In genomic region chr12:14239935-14240872, GRCh38 we compare ENCODE assay signal across 8 cellular contexts.
DNase-seq lines count a peak whose midpoint lies in the region; ATAC-seq and TF ChIP-seq lines count a peak whose summit lies in the region.

No MANE protein-coding gene starts in this region.

- POLR2A ChIA-PET in IMR-90 (lab: Charles Lee; ENCODE audit: unreplicated experiment): no interaction called here

- no TSS peak for BruUV-seq in IMR-90 (replicated peaks; lab: Mats Ljungman, UMichigan)

- dilution Hi-C loops in IMR-90 (cut with HindIII; ENCODE audit: low sequenced_read_pairs, unreplicated experiment): no loop called here

- H3K14ac ChIP-seq in IMR-90 (replicated peaks; ENCODE audit: low read depth, low read length): 0 out of 2 replicates have a peak overlapping the region, but pooled peaks have one; percentile 28

- peak overlapping the region; percentile 83 for H2AFZ ChIP-seq in IMR-90 (replicated peaks; ENCODE audit: low read length, poor library complexity)

- peak; percentile 43 for ATAC-seq in GM21526 (IDR thresholded peaks at IDR 0.05; ENCODE audit: low FRiP score, unreplicated experiment)
- no peak for ATAC-seq in IMR-90 (ENCODE audit: low read depth)
- ATAC-seq in lower lobe of right lung: peak; percentile 64 to 69

- no peak for TF ChIP-seq POLR2A in IMR-90 (IDR thresholded peaks at IDR 0.05; ENCODE audit: low read depth, low read length)
- TF ChIP-seq POLR2A in vagina (IDR thresholded peaks at IDR 0.05): no peak

- H2AK5ac ChIP-seq in IMR-90 (ENCODE audit: low read depth, low read length): no peak overlapping the region

- no peak overlapping the region for H2BK15ac ChIP-seq in IMR-90 (ENCODE audit: low read depth, low read length)

- H3K4me1 ChIP-seq in IMR-90 (ENCODE audit: control insufficient read depth, insufficient read depth, low read length): peaks cover 4% of the 10 kb centered on the region; the same call in 1 of the 2 replicates
- H3K4me1 ChIP-seq in lower lobe of right lung: peaks cover 7% of the 10 kb centered on the region
- peaks cover 10% of the 10 kb centered on the region for H3K4me1 ChIP-seq in vagina

- whole genome bisulfite sequencing in IMR-90 (ENCODE audit: extremely low coverage in 2 of 2, insufficient read length in 1 of 2), 2 experiments: 50% methylated on average over 4 of the region's 11 CpGs; no CpG with 5 or more reads in 1 of the 2 experiments

- TF ChIP-seq CTCF in GM06990 (IDR thresholded peaks at IDR 0.05; ENCODE audit: insufficient read depth, low read length, poor library complexity, severe bottlenecking) (no peak), IMR-90 (conservative IDR thresholded peaks at IDR 0.05; ENCODE audit: low read depth, low read length) (no peak), lower lobe of right lung (IDR thresholded peaks at IDR 0.05) (no peak), vagina (IDR thresholded peaks at IDR 0.05) (no peak)

- H3K27ac ChIP-seq in IMR-90 (ENCODE audit: insufficient read depth, low read length) (no peak overlapping the region), lower lobe of right lung (no peak overlapping the region), vagina (no peak overlapping the region)

- H3K9me3 ChIP-seq in IMR-90 (ENCODE audit: control insufficient read depth, insufficient read depth, low read length): peaks cover 5% of the 10 kb centered on the region
- H3K9me3 ChIP-seq in lower lobe of right lung: peaks cover 20% of the 10 kb centered on the region
- H3K9me3 ChIP-seq in vagina: peaks cover 21% of the 10 kb centered on the region

- no peaks in the 10 kb centered on the region for H3K9me1 ChIP-seq in IMR-90 (ENCODE audit: insufficient read depth, low read length)

- no peak overlapping the region for H3K56ac ChIP-seq in IMR-90 (ENCODE audit: extremely low read depth, insufficient read depth, low read length)

- no peaks in the 10 kb centered on the region for H3K36me3 ChIP-seq in GM06990 (ENCODE audit: control insufficient read depth, insufficient read depth, low read length)
- H3K36me3 ChIP-seq in IMR-90 (ENCODE audit: control insufficient read depth, insufficient read depth, low read length): no peaks in the 10 kb centered on the region
- H3K36me3 ChIP-seq in lower lobe of right lung: no peaks in the 10 kb centered on the region
- H3K36me3 ChIP-seq in vagina: no peaks in the 10 kb centered on the region

- no peak overlapping the region for H2BK20ac ChIP-seq in IMR-90 (ENCODE audit: low read depth, low read length)

- H3K4me2 ChIP-seq in IMR-90 (ENCODE audit: low read depth, low read length): no peak overlapping the region

- CTCF ChIA-PET in IMR-90 (lab: Yijun Ruan, JAX): interaction anchor here (0.6 to 1.3 kb wide), 2 partner anchors 125 to 493 kb away, joined by 3 to 5 read pairs; partner anchors contain the start of gene ATF7IP

- H2BK5ac ChIP-seq in IMR-90 (ENCODE audit: low read depth, low read length, poor library complexity, severe bottlenecking): no peak overlapping the region

- H3K9ac ChIP-seq in IMR-90 (ENCODE audit: low read depth, low read length): no peak overlapping the region

- H3K4me3 ChIP-seq in GM06990 (replicated peaks; ENCODE audit: low read depth, low read length) (peak overlapping the region; percentile 49), IMR-90 (ENCODE audit: insufficient read depth, low read depth, low read length) (no peak overlapping the region), lower lobe of right lung (peak overlapping the region; percentile 24), vagina (peak overlapping the region in 1 of 2 donors; percentile 8)

- no peak overlapping the region for H3K4ac ChIP-seq in IMR-90 (ENCODE audit: low read depth, low read length)

- peak overlapping the region; percentile 19 for H2AK9ac ChIP-seq in IMR-90 (replicated peaks; ENCODE audit: low read depth, low read length, poor library complexity)

- no peaks in the 10 kb centered on the region for H4K20me1 ChIP-seq in IMR-90 (ENCODE audit: insufficient read depth, low read length)

- H4K91ac ChIP-seq in IMR-90 (ENCODE audit: insufficient read depth, low read depth, low read length): no peak overlapping the region

- DNase-seq in GM06990 (ENCODE audit: extremely low read depth, insufficient read length) (peak; percentile 83), IMR-90 (no peak), activated T-helper 1 cell treated with Interleukin-2 at 50 U/mL for 16 hours (ENCODE audit: low read depth) (peak; percentile 4), lower lobe of right lung (peak; percentile 62), NCI-H345 (lab: John Stamatoyannopoulos, UW) (no peak), vagina (ENCODE audit: extremely low spot score in 2 of 2) (no peak)
- DNase-seq in activated effector memory CD4-positive, alpha-beta T cell treated with anti-CD3 and anti-CD28 coated beads, Interleukin-2, amount 50 U/mL, for 16 hours: no peak

- no peak overlapping the region for H2BK120ac ChIP-seq in IMR-90 (ENCODE audit: low read depth, low read length)

- in situ Hi-C loops in IMR-90 (cut with MboI; ENCODE audit: low sequenced_read_pairs): loop anchor here (10.0 to 25.0 kb wide), 2 partner anchors 375 to 747 kb away; no protein-coding TSS in a partner anchor

- no peaks in the 10 kb centered on the region for H3K79me1 ChIP-seq in IMR-90 (ENCODE audit: low read depth in 1 of 2, low read length in 2 of 2)

- no peak overlapping the region for H3K23ac ChIP-seq in IMR-90 (ENCODE audit: low read depth, low read length)

- no peak for TF ChIP-seq RAD21 in IMR-90 (IDR thresholded peaks at IDR 0.05; ENCODE audit: low read length)

- H3K18ac ChIP-seq in IMR-90 (ENCODE audit: low read depth, low read length): no peak overlapping the region

- intact Hi-C loops in IMR-90 (cut with micrococcal nuclease) (loop anchor here (2.0 kb wide), 1 partner anchor 477 kb away; no protein-coding TSS in a partner anchor), lower lobe of right lung (cut with DNase I) (no loop called here), vagina (cut with DNase I) (no loop called here)

- H4K8ac ChIP-seq in IMR-90 (ENCODE audit: low read depth in 2 of 2, low read length in 2 of 2): peak overlapping the region in 1 of 2 experiments; percentile 61; a peak in 2 of 4 replicates

- H3K27me3 ChIP-seq in GM06990 (replicated peaks; ENCODE audit: control insufficient read depth, insufficient read depth, low read length) (no peaks in the 10 kb centered on the region), IMR-90 (ENCODE audit: control insufficient read depth, insufficient read depth, low read length) (no peaks in the 10 kb centered on the region), lower lobe of right lung (ENCODE audit: low read depth) (no peaks in the 10 kb centered on the region), vagina (no peaks in the 10 kb centered on the region)

- no peak overlapping the region; the same call in 1 of the 2 replicates for H4K5ac ChIP-seq in IMR-90 (ENCODE audit: low read depth, low read length)

TF ChIP-seq in IMR-90, 13 proteins besides CTCF, POLR2A, EP300 and RAD21:
- TF ChIP-seq CHD1 (IDR thresholded peaks at IDR 0.05; ENCODE audit: low read depth, low read length): no peak
- no peak for TF ChIP-seq BHLHE40 (IDR thresholded peaks at IDR 0.05; ENCODE audit: low read depth, low read length)
- TF ChIP-seq MAZ (IDR thresholded peaks at IDR 0.05; ENCODE audit: borderline replicate concordance, low read depth, low read length): no peak
- TF ChIP-seq, protein P1, sequence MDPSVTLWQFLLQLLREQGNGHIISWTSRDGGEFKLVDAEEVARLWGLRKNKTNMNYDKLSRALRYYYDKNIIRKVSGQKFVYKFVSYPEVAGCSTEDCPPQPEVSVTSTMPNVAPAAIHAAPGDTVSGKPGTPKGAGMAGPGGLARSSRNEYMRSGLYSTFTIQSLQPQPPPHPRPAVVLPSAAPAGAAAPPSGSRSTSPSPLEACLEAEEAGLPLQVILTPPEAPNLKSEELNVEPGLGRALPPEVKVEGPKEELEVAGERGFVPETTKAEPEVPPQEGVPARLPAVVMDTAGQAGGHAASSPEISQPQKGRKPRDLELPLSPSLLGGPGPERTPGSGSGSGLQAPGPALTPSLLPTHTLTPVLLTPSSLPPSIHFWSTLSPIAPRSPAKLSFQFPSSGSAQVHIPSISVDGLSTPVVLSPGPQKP (IDR thresholded peaks at IDR 0.05; ENCODE audit: borderline replicate concordance, low read depth, low read length): no peak
- TF ChIP-seq RCOR1 (IDR thresholded peaks at IDR 0.05; ENCODE audit: insufficient replicate concordance, low read length): no peak
- no peak for TF ChIP-seq MAFK (IDR thresholded peaks at IDR 0.05; ENCODE audit: low read depth, low read length)
- TF ChIP-seq FOS (IDR thresholded peaks at IDR 0.05; ENCODE audit: low read depth, low read length): no peak
- no peak for TF ChIP-seq RFX5 (IDR thresholded peaks at IDR 0.05; ENCODE audit: low read depth, low read length)
- TF ChIP-seq SMC3 (IDR thresholded peaks at IDR 0.05; ENCODE audit: low read depth, low read length): no peak
- no peak for TF ChIP-seq USF2 (IDR thresholded peaks at IDR 0.05; ENCODE audit: low read depth, low read length)
- TF ChIP-seq MXI1 (IDR thresholded peaks at IDR 0.05; ENCODE audit: borderline replicate concordance, low read depth, low read length): no peak

Comparison
In these comparisons a context has a peak if more than half of its experiments do, and no peak if none do; other contexts are left out.
1. DNase-seq: peak in GM06990 (single experiment), activated T-helper 1 cell treated with Interleukin-2 at 50 U/mL for 16 hours (single experiment) and lower lobe of right lung (single experiment); none in IMR-90 (single experiment), NCI-H345 (single experiment), vagina (0 of 2) and activated effector memory CD4-positive, alpha-beta T cell treated with anti-CD3 and anti-CD28 coated beads, Interleukin-2, amount 50 U/mL, for 16 hours (single experiment).